ENCODE assay signal across 8 cellular contexts in the genomic region with DNA sequence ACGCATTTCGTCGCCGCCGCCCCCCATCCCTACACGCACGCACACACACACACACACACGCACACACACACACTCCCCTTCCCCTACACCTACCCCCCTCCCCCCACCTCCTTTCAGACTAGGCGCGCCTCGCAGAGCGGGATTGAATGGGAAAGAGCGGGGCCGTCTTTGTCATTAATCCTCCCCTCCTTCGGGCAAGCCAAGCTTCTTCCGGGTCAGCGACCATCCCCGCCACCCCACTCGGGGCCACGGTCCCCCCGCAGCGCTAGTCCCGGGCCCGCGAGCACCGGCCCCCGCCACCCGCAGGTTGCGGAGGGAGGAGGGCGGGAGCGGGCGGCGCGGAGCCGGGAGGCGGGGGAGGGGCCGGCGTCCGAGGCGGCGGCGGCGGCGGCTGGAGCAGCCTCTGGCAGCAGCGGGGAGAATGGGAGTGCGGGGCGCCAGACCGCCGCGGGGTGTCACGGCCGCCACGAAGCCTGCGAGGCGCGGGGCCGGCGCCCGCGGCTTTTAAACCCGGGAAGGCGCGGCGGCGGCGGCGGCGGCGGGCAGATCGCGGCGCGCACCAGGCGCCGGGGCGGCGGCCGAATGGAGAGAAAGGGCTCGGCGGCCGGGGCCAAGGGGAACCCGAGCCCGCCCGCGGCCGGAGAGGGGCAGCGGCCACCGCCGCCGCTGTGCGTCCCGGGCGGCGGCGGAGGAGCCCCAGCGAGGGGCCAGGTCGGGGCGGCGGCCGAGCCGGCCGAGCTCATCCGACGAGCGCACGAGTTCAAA. TPM values are rescaled to one million over a fixed set of nuclear protein-coding genes. Genes with fewer than 3 reads are reported as not detected.
DNase-seq lines count a peak whose midpoint lies in the region; ATAC-seq and TF ChIP-seq lines count a peak whose summit lies in the region.

A gene (plus strand): TSS at position 369 of the 765 bp plus-strand sequence. CDS start 214 bp downstream, at position 583.

- peaks cover 7% of the 10 kb centered on the region for H3K27me3 ChIP-seq in ascending aorta
- H3K27me3 ChIP-seq in iPS DF 6.9 (ENCODE audit: control insufficient read depth, insufficient read depth, low read length) = no peaks in the 10 kb centered on the region

- peaks cover 0 to 4% of the 10 kb centered on the region in 2 donors for H3K4me1 ChIP-seq in ascending aorta
- peaks cover 5% of the 10 kb centered on the region for H3K4me1 ChIP-seq in iPS DF 6.9 (ENCODE audit: control insufficient read depth, insufficient read depth, low read length)

- DNase-seq in activated gamma-delta T cell (lab: John Stamatoyannopoulos, UW) = peak; percentile 29
- DNase-seq in activated gamma-delta T cell treated with Interleukin-2 at 50 U/mL for 16 hours = no peak
- DNase-seq in NCI-H1105 treated with DMSO at 0.1 percent for 48 hours (lab: John Stamatoyannopoulos, UW) = peak; percentile 56
- no peak for DNase-seq in ascending aorta (ENCODE audit: low spot score in 2 of 2)
- DNase-seq in iPS DF 6.9 (ENCODE audit: low read depth, low spot score) = no peak
- DNase-seq in medulla oblongata (ENCODE audit: extremely low spot score) = no peak

- no peak for TF ChIP-seq CTCF in ascending aorta (IDR thresholded peaks at IDR 0.05)

- intact Hi-C loops in ascending aorta (cut with DNase I) = loop anchor here (5.0 kb wide), 2 partner anchors 39 to 71 kb away; a partner anchor contains a TSS

- H3K36me3 ChIP-seq in ascending aorta (no peaks in the 10 kb centered on the region), iPS DF 6.9 (ENCODE audit: control insufficient read depth, insufficient read depth, low read length) (0 out of 2 replicates have a peak, but pooled peaks cover 2% of the 10 kb centered on the region)

- H3K9me3 ChIP-seq in ascending aorta (no peaks in the 10 kb centered on the region), iPS DF 6.9 (ENCODE audit: control insufficient read depth, insufficient read depth, low read length) (no peaks in the 10 kb centered on the region)

- H3K4me3 ChIP-seq in ascending aorta (peak within 1 kb of the TSS; percentile 63 to 88), iPS DF 6.9 (ENCODE audit: low read length) (peak within 1 kb of the TSS; percentile 92), skin epidermis (peak within 1 kb of the TSS; percentile 41 to 74 (median 61))

- ATAC-seq in GM19023 (IDR thresholded peaks at IDR 0.05; ENCODE audit: unreplicated experiment) = no peak

- H3K27ac ChIP-seq in ascending aorta (peak within 1 kb of the TSS in 1 of 2 donors; percentile 5), iPS DF 6.9 (ENCODE audit: low read length) (no peak within 1 kb of the TSS), skin epidermis (peak within 1 kb of the TSS in 14 of 21 experiments; percentile 6 to 83 (median 64))

- no CpG with 5 or more reads among the region's 106 CpGs for whole genome bisulfite sequencing in iPS DF 6.9 (ENCODE audit: insufficient coverage, insufficient read length)

RNA-seq across cellular contexts. Expression of the gene that starts here (rescaled TPM):
- total RNA-seq in ascending aorta = not detected

Comparison
In these comparisons a context has a peak if more than half of its experiments do, and no peak if none do; other contexts are left out.
1. DNase-seq: peak in activated gamma-delta T cell (single experiment) and NCI-H1105 treated with DMSO at 0.1 percent for 48 hours (single experiment); none in activated gamma-delta T cell treated with Interleukin-2 at 50 U/mL for 16 hours (single experiment), ascending aorta (0 of 2), iPS DF 6.9 (single experiment) and medulla oblongata (single experiment).
2. Peak in every context shown above with its lines, with median percentiles within 50 percentile points of each other: H3K4me3 ChIP-seq.